1 cellular context compared by ENCODE assay signal in genomic region chr20:34942301-34942700, GRCh38.
TF ChIP-seq lines count a peak whose summit lies in the region.

No MANE protein-coding gene starts in this region.

TF ChIP-seq in SK-N-SH, 30 proteins besides CTCF, POLR2A, EP300 and RAD21 (continued from another document):
- TF ChIP-seq, protein P1, sequence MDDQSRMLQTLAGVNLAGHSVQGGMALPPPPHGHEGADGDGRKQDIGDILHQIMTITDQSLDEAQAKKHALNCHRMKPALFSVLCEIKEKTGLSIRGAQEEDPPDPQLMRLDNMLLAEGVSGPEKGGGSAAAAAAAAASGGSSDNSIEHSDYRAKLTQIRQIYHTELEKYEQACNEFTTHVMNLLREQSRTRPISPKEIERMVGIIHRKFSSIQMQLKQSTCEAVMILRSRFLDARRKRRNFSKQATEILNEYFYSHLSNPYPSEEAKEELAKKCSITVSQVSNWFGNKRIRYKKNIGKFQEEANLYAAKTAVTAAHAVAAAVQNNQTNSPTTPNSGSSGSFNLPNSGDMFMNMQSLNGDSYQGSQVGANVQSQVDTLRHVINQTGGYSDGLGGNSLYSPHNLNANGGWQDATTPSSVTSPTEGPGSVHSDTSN (IDR thresholded peaks at IDR 0.05), result no peak
- TF ChIP-seq USF1 (IDR thresholded peaks at IDR 0.05; ENCODE audit: borderline replicate concordance, low read depth) (no peak), POLR2AphosphoS5 (IDR thresholded peaks at IDR 0.05; ENCODE audit: low read depth, low read length) (no peak), YY1 (IDR thresholded peaks at IDR 0.05; ENCODE audit: low read depth) (no peak), TEAD4 (IDR thresholded peaks at IDR 0.05; ENCODE audit: borderline replicate concordance, insufficient read depth) (no peak), NRF1 (IDR thresholded peaks at IDR 0.05; ENCODE audit: low read depth, low read length) (no peak), MEF2A (IDR thresholded peaks at IDR 0.05; ENCODE audit: borderline replicate concordance, low read depth) (no peak)
- TF ChIP-seq, protein P2, sequence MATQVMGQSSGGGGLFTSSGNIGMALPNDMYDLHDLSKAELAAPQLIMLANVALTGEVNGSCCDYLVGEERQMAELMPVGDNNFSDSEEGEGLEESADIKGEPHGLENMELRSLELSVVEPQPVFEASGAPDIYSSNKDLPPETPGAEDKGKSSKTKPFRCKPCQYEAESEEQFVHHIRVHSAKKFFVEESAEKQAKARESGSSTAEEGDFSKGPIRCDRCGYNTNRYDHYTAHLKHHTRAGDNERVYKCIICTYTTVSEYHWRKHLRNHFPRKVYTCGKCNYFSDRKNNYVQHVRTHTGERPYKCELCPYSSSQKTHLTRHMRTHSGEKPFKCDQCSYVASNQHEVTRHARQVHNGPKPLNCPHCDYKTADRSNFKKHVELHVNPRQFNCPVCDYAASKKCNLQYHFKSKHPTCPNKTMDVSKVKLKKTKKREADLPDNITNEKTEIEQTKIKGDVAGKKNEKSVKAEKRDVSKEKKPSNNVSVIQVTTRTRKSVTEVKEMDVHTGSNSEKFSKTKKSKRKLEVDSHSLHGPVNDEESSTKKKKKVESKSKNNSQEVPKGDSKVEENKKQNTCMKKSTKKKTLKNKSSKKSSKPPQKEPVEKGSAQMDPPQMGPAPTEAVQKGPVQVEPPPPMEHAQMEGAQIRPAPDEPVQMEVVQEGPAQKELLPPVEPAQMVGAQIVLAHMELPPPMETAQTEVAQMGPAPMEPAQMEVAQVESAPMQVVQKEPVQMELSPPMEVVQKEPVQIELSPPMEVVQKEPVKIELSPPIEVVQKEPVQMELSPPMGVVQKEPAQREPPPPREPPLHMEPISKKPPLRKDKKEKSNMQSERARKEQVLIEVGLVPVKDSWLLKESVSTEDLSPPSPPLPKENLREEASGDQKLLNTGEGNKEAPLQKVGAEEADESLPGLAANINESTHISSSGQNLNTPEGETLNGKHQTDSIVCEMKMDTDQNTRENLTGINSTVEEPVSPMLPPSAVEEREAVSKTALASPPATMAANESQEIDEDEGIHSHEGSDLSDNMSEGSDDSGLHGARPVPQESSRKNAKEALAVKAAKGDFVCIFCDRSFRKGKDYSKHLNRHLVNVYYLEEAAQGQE (IDR thresholded peaks at IDR 0.05; ENCODE audit: low read depth, low read length), result no peak
